ENCODE assay signal across 27 cellular contexts in genomic region chr5:60507687-60508086, GRCh38.
DNase-seq lines count a peak whose midpoint lies in the region; ATAC-seq, FAIRE-seq and TF ChIP-seq lines count a peak whose summit lies in the region.
"Had no signal": no experiment of that assay in that cellular context is flagged by ENCODE, and none has a peak within 500 bp of the region (broad histone marks: within the 10 kb centered on the region; RNA-seq: fewer than 3 reads in every experiment).

No MANE protein-coding gene starts in this region.

- TF ChIP-seq EP300 in gastroesophageal sphincter (IDR thresholded peaks at IDR 0.05) (no peak), HepG2 (IDR thresholded peaks at IDR 0.05; ENCODE audit: low read depth in 2 of 2, low read length in 2 of 2) (no peak), HepG2 (CRISPR knock-in tag; IDR thresholded peaks at IDR 0.05; ENCODE audit: borderline replicate concordance) (no peak)

- H3K4me1 ChIP-seq in gastroesophageal sphincter (peaks cover 0 to 45% (median 6%) of the 10 kb centered on the region in 3 donors), pancreas (no peaks in the 10 kb centered on the region), HepG2 (ENCODE audit: insufficient read depth, low read length) (peaks cover 27% of the 10 kb centered on the region)
- H3K4me1 ChIP-seq: right lobe of liver had no signal

- ATAC-seq in gastroesophageal sphincter (no peak), pancreas (no peak), HG03196 (IDR thresholded peaks at IDR 0.05; ENCODE audit: unreplicated experiment) (no peak), HepG2 (no peak)
- no peak for ATAC-seq in stimulated activated naive CD8-positive, alpha-beta T cell treated with anti-CD3 and anti-CD28 coated beads, Interleukin-15, Interleukin-2, amounts not matched to agents 100 U/mL and 50 U/mL, for 24 hours
- ATAC-seq: left cardiac atrium; naive thymus-derived CD4-positive, alpha-beta T cell; right lobe of liver had no signal

- no peak overlapping the region for H3K4me2 ChIP-seq in HepG2 (ENCODE audit: low read depth, low read length)

- CTCF ChIA-PET in HepG2 (lab: Yijun Ruan, JAX; ENCODE audit: low intra/inter-chr PET ratio, low total read pairs), result no interaction called here

- BruUV-seq in HepG2 (replicated peaks; lab: Mats Ljungman, UMichigan), result no TSS peak

- H3K9ac ChIP-seq in HepG2 (ENCODE audit: insufficient read depth, low read depth, low read length), result no peak overlapping the region

- no peak overlapping the region for H2AFZ ChIP-seq in HepG2 (ENCODE audit: low read length)

- intact Hi-C loops in pancreas (cut with DNase I) (no loop called here), HepG2 (cut with micrococcal nuclease; ENCODE audit: unreplicated experiment) (no loop called here)

- H3K9me3 ChIP-seq in gastroesophageal sphincter, result no peaks in the 10 kb centered on the region
- no peaks in the 10 kb centered on the region for H3K9me3 ChIP-seq in pancreas
- H3K9me3 ChIP-seq in HepG2 (ENCODE audit: low read length), result no peaks in the 10 kb centered on the region
- H3K9me3 ChIP-seq: right lobe of liver had no signal

- peak overlapping the region; percentile 55 to 78 (median 67) for H3K27ac ChIP-seq in gastroesophageal sphincter
- no peak overlapping the region for H3K27ac ChIP-seq in pancreas
- no peak overlapping the region for H3K27ac ChIP-seq in HepG2 (ENCODE audit: extremely low read length, insufficient read depth, low read length)
- H3K27ac ChIP-seq: right lobe of liver had no signal

- FAIRE-seq in pancreas (lab: Jason Lieb, UNC), result peak; percentile 66
- no peak for FAIRE-seq in HepG2 (lab: Jason Lieb, UNC)
- FAIRE-seq: H1 had no signal

- H3K4me3 ChIP-seq in AG09309 (ENCODE audit: control insufficient read depth, low read depth, low read length) (no peak overlapping the region), astrocyte of the spinal cord (ENCODE audit: low read depth, low read length) (no peak overlapping the region), gastroesophageal sphincter (no peak overlapping the region), pancreas (no peak overlapping the region), H7 (ENCODE audit: insufficient read depth, low read depth, low read length) (no peak overlapping the region), HepG2 (replicated peaks in 1 of 3; ENCODE audit: insufficient read depth in 1 of 3, low read depth in 2 of 3, low read length in 3 of 3) (no peak overlapping the region)
- H3K4me3 ChIP-seq: right lobe of liver had no signal

- H3K27me3 ChIP-seq in gastroesophageal sphincter, result no peaks in the 10 kb centered on the region
- H3K27me3 ChIP-seq in pancreas, result no peaks in the 10 kb centered on the region
- H3K27me3 ChIP-seq in H7 (ENCODE audit: control insufficient read depth, insufficient read depth, low read length), result no peaks in the 10 kb centered on the region
- H3K27me3 ChIP-seq in HepG2 (ENCODE audit: control insufficient read depth in 1 of 2, insufficient read depth in 2 of 2, low read length in 2 of 2), result no peaks in the 10 kb centered on the region
- H3K27me3 ChIP-seq: right lobe of liver had no signal

- TF ChIP-seq POLR2A in gastroesophageal sphincter (IDR thresholded peaks at IDR 0.05) (no peak), HepG2 (IDR thresholded peaks at IDR 0.05; ENCODE audit: insufficient read depth in 1 of 2, low read depth in 2 of 2, low read length in 2 of 2) (no peak)

- DNase-seq in AG09309 (ENCODE audit: low read depth) (peak; percentile 16), astrocyte of the spinal cord (ENCODE audit: low read depth, low spot score) (peak; percentile 88), pancreas (no peak), H7 (no peak), HepG2 (ENCODE audit: low spot score) (no peak)
- DNase-seq in stimulated activated naive CD8-positive, alpha-beta T cell treated with anti-CD3 and anti-CD28 coated beads, Interleukin-15, Interleukin-2, amounts not matched to agents 100 U/mL and 50 U/mL, for 24 hours, result no peak
- DNase-seq: 8988T; activated B cell treated with CpG ODN at 0.5 μM for 24 hours; activated CD8-positive, alpha-beta memory T cell treated with anti-CD3 and anti-CD28 coated beads, Interleukin-2, amount 50 U/mL, for 48 hours; AML-193; CD4-positive, alpha-beta memory T cell; cortex of kidney; endodermal cell; GDM1; head of caudate nucleus; left cardiac atrium; MV-4-11; naive thymus-derived CD4-positive, alpha-beta T cell; NCI-H187 treated with DMSO at 0.1 percent for 48 hours; NCI-H524 treated with DMSO at 0.1 percent for 48 hours; right lobe of liver; SHP77 treated with DMSO at 0.1 percent for 48 hours; stimulated activated CD8-positive, alpha-beta memory T cell treated with anti-CD3 and anti-CD28 coated beads, Interleukin-4, amount 100 ng/mL, for 48 hours; SW 1271 had no signal

- H4K20me1 ChIP-seq in HepG2 (ENCODE audit: insufficient read depth, low read length), result no peaks in the 10 kb centered on the region

- 32% methylated on average over 3 of the region's 3 CpGs; no CpG with 5 or more reads in 1 of the 2 donors for WGBS in gastroesophageal sphincter (ENCODE audit: low coverage in 1 of 2), 2 donors
- WGBS in pancreas, 2 donors, result 90 to 94% methylated on average over 3 of the region's 3 CpGs
- WGBS in HepG2 (ENCODE audit: low lambda C conversion rate), result 100% methylated on average over 3 of the region's 3 CpGs

- TF ChIP-seq CTCF in AG09309 (IDR thresholded peaks at IDR 0.05; ENCODE audit: control insufficient read depth, insufficient read depth, low read depth, low read length, missing control alignments) (no peak), astrocyte of the spinal cord (IDR thresholded peaks at IDR 0.05; ENCODE audit: low read depth, low read length) (no peak), gastroesophageal sphincter (IDR thresholded peaks at IDR 0.05) (no peak), pancreas (IDR thresholded peaks at IDR 0.05) (no peak), HepG2 (CRISPR knock-in tag; IDR thresholded peaks at IDR 0.05) (no peak)

- no peak for TF ChIP-seq RAD21 in HepG2 (CRISPR knock-in tag; IDR thresholded peaks at IDR 0.05)

- H3K36me3 ChIP-seq in gastroesophageal sphincter (no peaks in the 10 kb centered on the region), pancreas (no peaks in the 10 kb centered on the region), H7 (replicated peaks; ENCODE audit: control insufficient read depth, insufficient read depth, low read length) (no peaks in the 10 kb centered on the region), HepG2 (replicated peaks in 1 of 2; ENCODE audit: control insufficient read depth in 1 of 2, insufficient read depth in 2 of 2, low read length in 2 of 2) (no peaks in the 10 kb centered on the region; a peak in 1 of 5 replicates)
- H3K36me3 ChIP-seq: right lobe of liver had no signal

- POLR2A ChIA-PET in HepG2 (lab: Yijun Ruan, JAX), result no interaction called here

- H3K79me2 ChIP-seq in HepG2 (ENCODE audit: insufficient read depth, low read length), result no peaks in the 10 kb centered on the region

- in situ Hi-C loops in astrocyte of the spinal cord (cut with HindIII; ENCODE audit: low sequenced_read_pairs) (no loop called here), HepG2 (cut with HindIII; ENCODE audit: extremely low pct_ligation_motif_present, low pct_unique_long_range_greater_than_20kb) (no loop called here)

TF ChIP-seq in HepG2, 621 proteins besides CTCF, POLR2A, EP300 and RAD21:
- no peak for TF ChIP-seq SSRP1 (CRISPR knock-in tag; IDR thresholded peaks at IDR 0.05)
- no peak for TF ChIP-seq SRSF9 (IDR thresholded peaks at IDR 0.05; ENCODE audit: borderline replicate concordance, insufficient read depth, low read depth, low read length, poor library complexity, severe bottlenecking)
- TF ChIP-seq JUNB (CRISPR knock-in tag; IDR thresholded peaks at IDR 0.05; ENCODE audit: borderline replicate concordance), result no peak
- TF ChIP-seq ZNF761 (CRISPR knock-in tag; conservative IDR thresholded peaks at IDR 0.05), result no peak
- TF ChIP-seq CBFB (CRISPR knock-in tag; IDR thresholded peaks at IDR 0.05), result no peak
- TF ChIP-seq ATF6 (CRISPR knock-in tag; conservative IDR thresholded peaks at IDR 0.05), result no peak
- TF ChIP-seq TP53 (CRISPR knock-in tag; conservative IDR thresholded peaks at IDR 0.05), result no peak
- TF ChIP-seq NFE2L1 (CRISPR knock-in tag; IDR thresholded peaks at IDR 0.05; ENCODE audit: borderline replicate concordance), result no peak

Comparison
In these comparisons a context has a peak if more than half of its experiments do, and no peak if none do; other contexts are left out.
1. DNase-seq: peak in AG09309 (single experiment) and astrocyte of the spinal cord (single experiment); none in pancreas (0 of 6), H7 (single experiment), stimulated activated naive CD8-positive, alpha-beta T cell treated with anti-CD3 and anti-CD28 coated beads, Interleukin-15, Interleukin-2, amounts not matched to agents 100 U/mL and 50 U/mL, for 24 hours (single experiment) and HepG2 (single experiment).
2. H3K27ac ChIP-seq: peak in gastroesophageal sphincter (4 of 4); none in pancreas (0 of 4) and HepG2 (single experiment).